ENCODE assay signal across 22 cellular contexts in the genomic region with DNA sequence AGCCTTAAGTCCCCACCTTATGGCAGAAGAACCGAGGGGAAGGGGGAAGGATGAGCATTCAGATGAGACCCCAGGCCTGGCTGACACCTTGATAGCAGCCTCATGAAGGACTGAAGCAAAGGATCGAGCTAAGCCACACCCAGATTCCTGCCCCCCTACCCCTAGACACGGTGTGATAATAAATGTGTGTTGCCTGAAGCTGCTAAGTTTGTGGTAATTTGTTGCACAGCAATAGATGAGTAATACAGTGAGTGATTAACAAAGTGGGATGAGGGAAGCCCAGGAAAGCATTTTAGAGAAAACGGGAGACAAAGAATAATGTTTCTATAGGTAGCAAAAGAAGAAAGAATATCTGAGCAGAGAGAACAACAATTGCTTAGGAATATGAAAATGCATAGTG.
DNase-seq lines count a peak whose midpoint lies in the region; ATAC-seq and TF ChIP-seq lines count a peak whose summit lies in the region.
"Had no signal": no experiment of that assay in that cellular context is flagged by ENCODE, and none has a peak within 500 bp of the region (broad histone marks: within the 10 kb centered on the region; RNA-seq: fewer than 3 reads in every experiment).

No MANE protein-coding gene starts in this region.

- no peak overlapping the region for H3K4me2 ChIP-seq in mammary epithelial cell (ENCODE audit: insufficient read depth, low read depth, low read length)
- no peak overlapping the region for H3K4me2 ChIP-seq in hepatocyte

- H4K20me1 ChIP-seq in mammary epithelial cell (ENCODE audit: insufficient read depth, low read length) (peaks cover 1% of the 10 kb centered on the region), hepatocyte (ENCODE audit: insufficient read depth, poor library complexity, severe bottlenecking) (no peaks in the 10 kb centered on the region)

- H3K27me3 Mint-ChIP-seq in MCF 10A (ENCODE audit: insufficient read depth, unreplicated experiment) = peaks cover 72% of the 10 kb centered on the region
- H3K27me3 Mint-ChIP-seq in activated T-helper 1 cell treated with anti-CD3 and anti-CD28 coated beads, Interleukin-12 subunit alpha, Interleukin-12 subunit beta, Interleukin-2, Interleukin-4 antibody, amounts not matched to agents 30 ng/mL and 10 ng/mL and 1 ng/mL, durations not matched to agents 14 hours and 24 hours and 36 hours (ENCODE audit: insufficient read depth) = no peaks in the 10 kb centered on the region
- H3K27me3 Mint-ChIP-seq in stimulated activated naive CD8-positive, alpha-beta T cell treated with anti-CD3 and anti-CD28 coated beads, Interleukin-15, amount 100 ng/mL, for 72 hours = no peaks in the 10 kb centered on the region

- no peak for TF ChIP-seq CTCF in MCF 10A (IDR thresholded peaks at IDR 0.05; ENCODE audit: unreplicated experiment)
- no peak for TF ChIP-seq CTCF in mammary epithelial cell (conservative IDR thresholded peaks at IDR 0.05 in 1 of 2, IDR thresholded peaks at IDR 0.05 in 1 of 2; ENCODE audit: extremely low read depth in 1 of 2, insufficient read depth in 1 of 2, low read depth in 1 of 2, low read length in 2 of 2)
- TF ChIP-seq CTCF in hepatocyte (IDR thresholded peaks at IDR 0.05; ENCODE audit: poor library complexity) = no peak

- peaks cover 8% of the 10 kb centered on the region for H3K9me3 Mint-ChIP-seq in MCF 10A (ENCODE audit: unreplicated experiment)
- peaks cover 8% of the 10 kb centered on the region for H3K9me3 Mint-ChIP-seq in activated T-helper 1 cell treated with anti-CD3 and anti-CD28 coated beads, Interleukin-12 subunit alpha, Interleukin-12 subunit beta, Interleukin-2, Interleukin-4 antibody, amounts not matched to agents 30 ng/mL and 10 ng/mL and 1 ng/mL, durations not matched to agents 14 hours and 24 hours and 36 hours
- H3K9me3 Mint-ChIP-seq in stimulated activated naive CD8-positive, alpha-beta T cell treated with anti-CD3 and anti-CD28 coated beads, Interleukin-15, amount 100 ng/mL, for 72 hours = peaks cover 0 to 7% of the 10 kb centered on the region in 2 donors

- H3K4me1 ChIP-seq in mammary epithelial cell (ENCODE audit: insufficient read depth, low read length) = peaks cover 5% of the 10 kb centered on the region
- H3K4me1 ChIP-seq in hepatocyte (ENCODE audit: insufficient read depth) = peaks cover 12% of the 10 kb centered on the region
- H3K4me1 ChIP-seq: suprapubic skin had no signal

- H3K27ac Mint-ChIP-seq in MCF 10A (ENCODE audit: low read depth, unreplicated experiment) = no peak overlapping the region
- peak overlapping the region; percentile 74 for H3K27ac Mint-ChIP-seq in activated T-helper 1 cell treated with anti-CD3 and anti-CD28 coated beads, Interleukin-12 subunit alpha, Interleukin-12 subunit beta, Interleukin-2, Interleukin-4 antibody, amounts not matched to agents 30 ng/mL and 10 ng/mL and 1 ng/mL, durations not matched to agents 14 hours and 24 hours and 36 hours
- peak overlapping the region; percentile 21 to 68 for H3K27ac Mint-ChIP-seq in stimulated activated naive CD8-positive, alpha-beta T cell treated with anti-CD3 and anti-CD28 coated beads, Interleukin-15, amount 100 ng/mL, for 72 hours
- H3K27ac Mint-ChIP-seq: naive thymus-derived CD8-positive, alpha-beta T cell had no signal

- dilution Hi-C loops in mammary epithelial cell (cut with HindIII; ENCODE audit: low sequenced_read_pairs) = no loop called here

- in situ Hi-C loops in mammary epithelial cell (cut with MboI; ENCODE audit: low sequenced_read_pairs in 2 of 2) = no loop called here

- H3K9me3 ChIP-seq in mammary epithelial cell (replicated peaks; ENCODE audit: insufficient read depth, low read length) = no peaks in the 10 kb centered on the region
- no peaks in the 10 kb centered on the region for H3K9me3 ChIP-seq in hepatocyte (ENCODE audit: low read depth)
- H3K9me3 ChIP-seq: suprapubic skin had no signal

- CTCF ChIA-PET in MCF 10A (lab: Yijun Ruan, JAX) = interaction anchor here (0.7 kb wide), 1 partner anchor 28 kb away, joined by 4 read pairs; no protein-coding TSS in a partner anchor
- CTCF ChIA-PET in mammary epithelial cell (lab: Charles Lee; ENCODE audit: low non-redundant PET) = no interaction called here

- H3K27me3 ChIP-seq in mammary epithelial cell (ENCODE audit: insufficient read depth, low read length) (peaks cover 5% of the 10 kb centered on the region), hepatocyte (no peaks in the 10 kb centered on the region)
- H3K27me3 ChIP-seq: suprapubic skin had no signal

- BruUV-seq in MCF 10A (replicated peaks; lab: Mats Ljungman, UMichigan) (no TSS peak), mammary epithelial cell (replicated peaks; lab: Mats Ljungman, UMichigan) (no TSS peak)

- intact Hi-C loops in MCF 10A (cut with micrococcal nuclease) (no loop called here), mammary epithelial cell (cut with micrococcal nuclease) (no loop called here)
- intact Hi-C loops in activated T-helper 1 cell treated with anti-CD3 and anti-CD28 coated beads, Interleukin-12 subunit alpha, Interleukin-12 subunit beta, Interleukin-2, Interleukin-4 antibody, amounts not matched to agents 30 ng/mL and 10 ng/mL and 1 ng/mL, durations not matched to agents 14 hours and 24 hours and 36 hours (cut with micrococcal nuclease) = loop anchor here (1.0 to 10.0 kb wide), 8 partner anchors 9 to 969 kb away; no protein-coding TSS in a partner anchor

- no peak overlapping the region for H3K9ac ChIP-seq in mammary epithelial cell (ENCODE audit: insufficient read depth, low read length)

- H3K36me3 ChIP-seq in mammary epithelial cell (ENCODE audit: insufficient read depth, low read length) (no peaks in the 10 kb centered on the region), hepatocyte (replicated peaks; ENCODE audit: insufficient read depth, low read depth) (no peaks in the 10 kb centered on the region)
- H3K36me3 ChIP-seq: suprapubic skin had no signal

- H2AFZ ChIP-seq in mammary epithelial cell (ENCODE audit: low read depth, low read length) = no peak overlapping the region
- H2AFZ ChIP-seq in hepatocyte = no peak overlapping the region

- peaks cover 7% of the 10 kb centered on the region for H3K4me1 Mint-ChIP-seq in MCF 10A (ENCODE audit: insufficient read depth, unreplicated experiment)
- H3K4me1 Mint-ChIP-seq in activated T-helper 1 cell treated with anti-CD3 and anti-CD28 coated beads, Interleukin-12 subunit alpha, Interleukin-12 subunit beta, Interleukin-2, Interleukin-4 antibody, amounts not matched to agents 30 ng/mL and 10 ng/mL and 1 ng/mL, durations not matched to agents 14 hours and 24 hours and 36 hours (ENCODE audit: low read depth) = peaks cover 58% of the 10 kb centered on the region
- H3K4me1 Mint-ChIP-seq in stimulated activated naive CD8-positive, alpha-beta T cell treated with anti-CD3 and anti-CD28 coated beads, Interleukin-15, amount 100 ng/mL, for 72 hours = peaks cover 59% of the 10 kb centered on the region

- no peaks in the 10 kb centered on the region for H3K9me2 ChIP-seq in hepatocyte (replicated peaks; ENCODE audit: insufficient read depth)

- POLR2A ChIA-PET in MCF 10A (lab: Yijun Ruan, JAX) = no interaction called here

- H3K36me3 Mint-ChIP-seq in MCF 10A (ENCODE audit: insufficient read depth, unreplicated experiment) = no peaks in the 10 kb centered on the region
- peaks cover 6% of the 10 kb centered on the region for H3K36me3 Mint-ChIP-seq in activated T-helper 1 cell treated with anti-CD3 and anti-CD28 coated beads, Interleukin-12 subunit alpha, Interleukin-12 subunit beta, Interleukin-2, Interleukin-4 antibody, amounts not matched to agents 30 ng/mL and 10 ng/mL and 1 ng/mL, durations not matched to agents 14 hours and 24 hours and 36 hours (ENCODE audit: low read depth)

- H3K4me3 Mint-ChIP-seq in MCF 10A (ENCODE audit: unreplicated experiment) = no peak overlapping the region
- H3K4me3 Mint-ChIP-seq in activated T-helper 1 cell treated with anti-CD3 and anti-CD28 coated beads, Interleukin-12 subunit alpha, Interleukin-12 subunit beta, Interleukin-2, Interleukin-4 antibody, amounts not matched to agents 30 ng/mL and 10 ng/mL and 1 ng/mL, durations not matched to agents 14 hours and 24 hours and 36 hours = peak overlapping the region; percentile 45
- H3K4me3 Mint-ChIP-seq in stimulated activated naive CD8-positive, alpha-beta T cell treated with anti-CD3 and anti-CD28 coated beads, Interleukin-15, amount 100 ng/mL, for 72 hours = peak overlapping the region; percentile 66 to 68
- H3K4me3 Mint-ChIP-seq: naive thymus-derived CD8-positive, alpha-beta T cell had no signal

- DNase-seq in MCF 10A (ENCODE audit: unreplicated experiment) (peak; percentile 31), mammary epithelial cell (no peak), hepatocyte (ENCODE audit: low spot score) (no peak), NCI-H2107 treated with DMSO at 0.1 percent for 48 hours (lab: John Stamatoyannopoulos, UW; ENCODE audit: unreplicated experiment) (no peak), iPS-NIHi11 (ENCODE audit: low spot score) (no peak)
- no peak for DNase-seq in activated T-helper 1 cell treated with anti-CD3 and anti-CD28 coated beads, Interleukin-12 subunit alpha, Interleukin-12 subunit beta, Interleukin-2, Interleukin-4 antibody, amounts not matched to agents 30 ng/mL and 10 ng/mL and 1 ng/mL, durations not matched to agents 14 hours and 24 hours and 36 hours (ENCODE audit: low spot score)
- no peak for DNase-seq in stimulated activated naive CD8-positive, alpha-beta T cell treated with anti-CD3 and anti-CD28 coated beads, Interleukin-15, amount 100 ng/mL, for 72 hours
- DNase-seq: C1 segment of cervical spinal cord; cerebellar nuclear complex; COR-L47; GDM1; MV-4-11; naive thymus-derived CD8-positive, alpha-beta T cell; NCI-H1694; NCI-H526; NK-92 treated with Interleukin-12 subunit alpha and Interleukin-12 subunit beta, amount 100 ng/mL, for 24 hours; PC-3; SHP77; T-helper 9 cell had no signal

- H3K4me3 ChIP-seq in mammary epithelial cell (replicated peaks in 1 of 3; ENCODE audit: insufficient read depth in 1 of 3, low read depth in 2 of 3, low read length in 3 of 3) = no peak overlapping the region
- H3K4me3 ChIP-seq in hepatocyte = no peak overlapping the region
- H3K4me3 ChIP-seq: skin epidermis, suprapubic skin had no signal

- 12% methylated on average over 4 of the region's 4 CpGs for WGBS in mammary epithelial cell (ENCODE audit: low coverage, missing lambda C conversion rate)
- WGBS in hepatocyte (ENCODE audit: low lambda C conversion rate, missing lambda C conversion rate) = 62% methylated on average over 4 of the region's 4 CpGs

- no peak overlapping the region for H3K27ac ChIP-seq in mammary epithelial cell (ENCODE audit: insufficient read depth, low read depth, low read length)
- peak overlapping the region; percentile 37 for H3K27ac ChIP-seq in hepatocyte
- H3K27ac ChIP-seq: skin epidermis, suprapubic skin, VCaP had no signal

- peak; percentile 36 for ATAC-seq in stimulated activated naive CD8-positive, alpha-beta T cell treated with anti-CD3 and anti-CD28 coated beads, Interleukin-15, amount 100 ng/mL, for 72 hours
- ATAC-seq: naive thymus-derived CD8-positive, alpha-beta T cell; PC-3 had no signal

- no peaks in the 10 kb centered on the region for H3K79me2 ChIP-seq in mammary epithelial cell (ENCODE audit: insufficient read depth, low read length)
- no peaks in the 10 kb centered on the region for H3K79me2 ChIP-seq in hepatocyte
